13 cellular contexts compared by ENCODE assay signal in the genomic region with DNA sequence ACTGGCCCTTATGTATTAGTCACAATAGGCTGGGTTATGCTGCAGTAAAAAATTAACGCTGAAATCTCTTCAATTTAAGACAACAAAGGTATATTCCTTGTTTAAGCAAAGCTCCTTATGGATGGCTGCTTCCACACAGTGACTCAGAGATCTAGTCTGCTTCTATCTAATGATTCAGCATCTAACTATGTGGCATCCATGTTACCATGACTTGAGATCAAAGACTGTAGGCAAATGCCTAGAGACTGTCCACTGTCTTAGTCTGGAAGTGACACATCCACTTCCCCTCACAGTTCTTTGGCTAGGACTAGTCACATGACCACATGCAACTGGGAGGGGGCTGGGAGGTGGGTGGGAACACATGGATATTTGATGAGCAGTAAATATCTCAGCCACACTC.
A peak's percentile ranks its signal among the peaks of the same experiment; 100 is the strongest.
DNase-seq lines count a peak whose midpoint lies in the region; ATAC-seq and TF ChIP-seq lines count a peak whose summit lies in the region.
"Had no signal": no experiment of that assay in that cellular context is flagged by ENCODE, and none has a peak within 500 bp of the region (broad histone marks: within the 10 kb centered on the region; RNA-seq: fewer than 3 reads in every experiment).

No MANE protein-coding gene starts in this region.

- TF ChIP-seq CTCF in fibroblast of the aortic adventitia (IDR thresholded peaks at IDR 0.05; ENCODE audit: insufficient read depth, low read length), result no peak

- peaks cover 9% of the 10 kb centered on the region for H3K4me1 ChIP-seq in SJSA1 (replicated peaks)

- no peak for ATAC-seq in GM21723 (IDR thresholded peaks at IDR 0.05; ENCODE audit: unreplicated experiment)
- ATAC-seq in HG02610 (IDR thresholded peaks at IDR 0.05; ENCODE audit: unreplicated experiment), result no peak
- ATAC-seq: stimulated activated naive CD8-positive, alpha-beta T cell treated with anti-CD3 and anti-CD28 coated beads, Interleukin-15, Interleukin-2, amounts not matched to agents 100 U/mL and 50 U/mL, for 24 hours had no signal

- no peaks in the 10 kb centered on the region; the same call in 1 of the 2 replicates for H3K9me3 ChIP-seq in SJSA1 (replicated peaks)

- H3K36me3 ChIP-seq in SJSA1, result no peaks in the 10 kb centered on the region

- H3K4me3 ChIP-seq in SJSA1, result no peak overlapping the region
- H3K4me3 ChIP-seq in fibroblast of the aortic adventitia (ENCODE audit: low read depth, low read length), result no peak overlapping the region

- DNase-seq in A172 (ENCODE audit: low spot score), result peak; percentile 93
- DNase-seq in HCEC 1CT, result peak; percentile 78
- DNase-seq in SJSA1 (ENCODE audit: low read depth in 1 of 2, low spot score in 2 of 2), result peak; percentile 63 to 77
- peak; percentile 60 for DNase-seq in fibroblast of the aortic adventitia (ENCODE audit: low read depth)
- no peak for DNase-seq in DMS153 (lab: John Stamatoyannopoulos, UW)
- no peak for DNase-seq in inferior parietal cortex (ENCODE audit: extremely low spot score)
- DNase-seq: activated CD4-positive, alpha-beta T cell treated with anti-CD3 and anti-CD28 coated beads, Interleukin-2, amount 50 U/mL, for 4 hours; activated effector memory CD4-positive, alpha-beta T cell treated with Interleukin-2 at 50 U/mL for 16 hours; GDM1; stimulated activated naive CD8-positive, alpha-beta T cell treated with anti-CD3 and anti-CD28 coated beads, Interleukin-15, Interleukin-2, amounts not matched to agents 100 U/mL and 50 U/mL, for 24 hours; T-helper 2 cell had no signal

- no peaks in the 10 kb centered on the region for H3K27me3 ChIP-seq in SJSA1 (replicated peaks)

- peak overlapping the region; percentile 41 for H3K27ac ChIP-seq in SJSA1

Comparison
In these comparisons a context has a peak if more than half of its experiments do, and no peak if none do; other contexts are left out.
1. DNase-seq: peak in A172 (single experiment), HCEC 1CT (single experiment), SJSA1 (2 of 2) and fibroblast of the aortic adventitia (single experiment); none in DMS153 (single experiment) and inferior parietal cortex (single experiment).